22 cellular contexts compared by ENCODE assay signal in the genomic region with DNA sequence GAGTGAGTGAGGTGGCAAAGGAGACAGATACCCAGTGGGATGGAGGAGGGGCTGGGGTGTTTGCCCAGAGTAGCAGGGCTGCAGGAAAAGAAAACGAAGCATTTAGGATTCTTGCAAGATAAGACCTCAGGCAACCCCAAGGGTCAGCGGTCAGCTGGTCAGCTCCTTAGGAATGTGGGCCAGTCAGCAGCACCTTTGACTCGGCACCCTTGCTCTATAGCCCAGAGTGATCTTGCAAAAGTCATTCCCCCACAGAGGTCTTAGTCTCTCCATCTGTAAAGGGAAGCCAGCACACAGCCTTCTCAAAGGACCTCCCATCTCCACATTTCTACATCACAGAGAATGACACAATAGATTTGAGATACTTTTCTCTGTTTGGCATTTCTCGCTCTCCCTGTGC. TPM values are rescaled to one million over a fixed set of nuclear protein-coding genes. Genes with fewer than 3 reads are reported as not detected.
DNase-seq lines count a peak whose midpoint lies in the region; TF ChIP-seq lines count a peak whose summit lies in the region.
"Had no signal": no experiment of that assay in that cellular context is flagged by ENCODE, and none has a peak within 500 bp of the region (broad histone marks: within the 10 kb centered on the region; RNA-seq: fewer than 3 reads in every experiment).

No MANE protein-coding gene starts in this region.

- H3K4ac ChIP-seq in trophoblast cell (ENCODE audit: low read depth, low read length), result no peak overlapping the region

- no peak for TF ChIP-seq EP300 in ovary (IDR thresholded peaks at IDR 0.05)

- H3K36me3 Mint-ChIP-seq in CD14-positive monocyte (no peaks in the 10 kb centered on the region), endodermal cell (ENCODE audit: low read depth) (no peaks in the 10 kb centered on the region)

- no peak overlapping the region for H4K8ac ChIP-seq in trophoblast cell (ENCODE audit: low read depth, low read length)

- H3K4me1 Mint-ChIP-seq in CD14-positive monocyte (peaks cover 22% of the 10 kb centered on the region), endodermal cell (peaks cover 65% of the 10 kb centered on the region)

- TF ChIP-seq CTCF in CD14-positive monocyte (IDR thresholded peaks at IDR 0.05) (no peak), endodermal cell (conservative IDR thresholded peaks at IDR 0.05) (no peak), coronary artery (IDR thresholded peaks at IDR 0.05) (no peak), ovary (IDR thresholded peaks at IDR 0.05) (no peak), right atrium auricular region (IDR thresholded peaks at IDR 0.05) (no peak)

- no peaks in the 10 kb centered on the region for H3K9me3 ChIP-seq in endodermal cell (ENCODE audit: control insufficient read depth, low read length)
- H3K9me3 ChIP-seq in trophoblast cell (ENCODE audit: insufficient read depth, low read depth, low read length), result no peaks in the 10 kb centered on the region
- H3K9me3 ChIP-seq in ovary, result no peaks in the 10 kb centered on the region
- H3K9me3 ChIP-seq in right atrium auricular region, result no peaks in the 10 kb centered on the region
- H3K9me3 ChIP-seq: BLaER1 had no signal

- H2AK5ac ChIP-seq in trophoblast cell (ENCODE audit: low read length), result no peak overlapping the region

- H3K27me3 Mint-ChIP-seq in CD14-positive monocyte (ENCODE audit: low read depth in 3 of 3), result peaks cover 6 to 7% (median 6%) of the 10 kb centered on the region in 3 donors
- H3K27me3 Mint-ChIP-seq in endodermal cell (ENCODE audit: insufficient read depth), result no peaks in the 10 kb centered on the region

- H3K4me1 ChIP-seq in endodermal cell (ENCODE audit: control insufficient read depth, insufficient read depth, low read length) (peaks cover 49% of the 10 kb centered on the region), trophoblast cell (ENCODE audit: control insufficient read depth in 1 of 2, insufficient read depth in 2 of 2, low read length in 2 of 2) (peaks cover 14 to 18% of the 10 kb centered on the region in 2 experiments), ovary (ENCODE audit: insufficient read depth) (no peaks in the 10 kb centered on the region), right atrium auricular region (no peaks in the 10 kb centered on the region)

- H3K36me3 ChIP-seq in endodermal cell (ENCODE audit: control insufficient read depth, insufficient read depth, low read length) (no peaks in the 10 kb centered on the region), trophoblast cell (ENCODE audit: control insufficient read depth in 1 of 2, insufficient read depth in 2 of 2, low read length in 2 of 2) (no peaks in the 10 kb centered on the region), ovary (no peaks in the 10 kb centered on the region), right atrium auricular region (no peaks in the 10 kb centered on the region)
- H3K36me3 ChIP-seq: BLaER1 had no signal

- 84 to 94% methylated on average over 3 to 4 of the region's 4 CpGs for WGBS in endodermal cell (ENCODE audit: insufficient coverage in 1 of 2, insufficient read length in 1 of 2), 2 experiments
- WGBS in trophoblast cell (ENCODE audit: extremely low coverage, insufficient coverage, insufficient read length), result no CpG with 5 or more reads among the region's 4 CpGs
- 80 to 86% (median 80%) methylated on average over 4 of the region's 4 CpGs for WGBS in ovary, 3 donors

- no peak overlapping the region for H3K9ac ChIP-seq in endodermal cell (ENCODE audit: extremely low read depth, low read length, poor library complexity, severe bottlenecking)
- H3K9ac ChIP-seq in trophoblast cell (ENCODE audit: low read length), result no peak overlapping the region
- H3K9ac ChIP-seq: BLaER1, KMS-11 had no signal

- H3K14ac ChIP-seq in trophoblast cell (ENCODE audit: low read length), result no peak overlapping the region

- no peak overlapping the region for H4K12ac ChIP-seq in trophoblast cell (ENCODE audit: low read depth, low read length)

- no peak overlapping the region for H2BK12ac ChIP-seq in trophoblast cell (ENCODE audit: low read length)

- DNase-seq in CD14-positive monocyte (ENCODE audit: low spot score) (peak; percentile 3), ELR (ENCODE audit: low read depth) (peak; percentile 24), endodermal cell (no peak), trophoblast cell (peak; percentile 83 to 85), coronary artery (ENCODE audit: low spot score) (no peak), ovary (no peak), right atrium auricular region (ENCODE audit: low spot score) (no peak)
- DNase-seq: CD4-positive, alpha-beta T cell; GF-D8; MM.1S; NCI-H1092; NCI-H1436; NCI-H187; NCI-H2081 treated with DMSO at 0.1 percent for 48 hours; NCI-H2171; NCI-H226; NCI-H510A; NCI-H69; SHP77 treated with DMSO at 0.1 percent for 48 hours; T-helper 1 cell had no signal

- no peak overlapping the region for H2BK120ac ChIP-seq in trophoblast cell (ENCODE audit: insufficient read depth, low read length, poor library complexity)

- H3K4me2 ChIP-seq in trophoblast cell (ENCODE audit: low read length), result no peak overlapping the region
- H3K4me2 ChIP-seq: BLaER1, KMS-11 had no signal

- H3K27me3 ChIP-seq in endodermal cell (ENCODE audit: control insufficient read depth, insufficient read depth, low read length, poor library complexity, severe bottlenecking), result no peaks in the 10 kb centered on the region
- H3K27me3 ChIP-seq in trophoblast cell (ENCODE audit: insufficient read depth, low read length), result peaks cover 2% of the 10 kb centered on the region
- H3K27me3 ChIP-seq in ovary, result no peaks in the 10 kb centered on the region
- H3K27me3 ChIP-seq in right atrium auricular region, result no peaks in the 10 kb centered on the region
- H3K27me3 ChIP-seq: BLaER1 had no signal

- no peak for TF ChIP-seq POLR2A in ovary (IDR thresholded peaks at IDR 0.05)

- H3K4me3 ChIP-seq in endodermal cell (ENCODE audit: low read length) (no peak overlapping the region), trophoblast cell (ENCODE audit: low read depth, low read length) (no peak overlapping the region), coronary artery (no peak overlapping the region), ovary (no peak overlapping the region), right atrium auricular region (no peak overlapping the region)
- H3K4me3 ChIP-seq: BLaER1 had no signal

- H3K4me3 Mint-ChIP-seq in CD14-positive monocyte (no peak overlapping the region), endodermal cell (no peak overlapping the region)
- H3K4me3 Mint-ChIP-seq: CD4-positive, alpha-beta T cell had no signal

- H3K79me1 ChIP-seq in trophoblast cell (ENCODE audit: low read length), result no peaks in the 10 kb centered on the region

- no peak overlapping the region for H3K23ac ChIP-seq in trophoblast cell (ENCODE audit: low read length)

- H3K18ac ChIP-seq in trophoblast cell (ENCODE audit: low read length), result no peak overlapping the region

- no peak overlapping the region for H2BK5ac ChIP-seq in trophoblast cell (ENCODE audit: low read depth, low read length, poor library complexity)

- H2AFZ ChIP-seq in trophoblast cell (ENCODE audit: insufficient read depth, low read length, poor library complexity), result no peak overlapping the region

- H4K91ac ChIP-seq in trophoblast cell (ENCODE audit: low read depth, low read length), result no peak overlapping the region

- H3K27ac ChIP-seq in endodermal cell (ENCODE audit: low read depth, low read length) (no peak overlapping the region), trophoblast cell (ENCODE audit: low read depth, low read length) (no peak overlapping the region), coronary artery (no peak overlapping the region), ovary (no peak overlapping the region), right atrium auricular region (no peak overlapping the region)
- H3K27ac ChIP-seq: BLaER1, KMS-11 had no signal

- intact Hi-C loops in CD14-positive monocyte (cut with micrococcal nuclease) (no loop called here), ovary (cut with DNase I) (no loop called here)

- no peaks in the 10 kb centered on the region for H3K79me2 ChIP-seq in trophoblast cell (ENCODE audit: control insufficient read depth, insufficient read depth, low read length, poor library complexity)

- H3K27ac Mint-ChIP-seq in CD14-positive monocyte, result peak overlapping the region in 1 of 7 donors; percentile 2
- peak overlapping the region; percentile 70 for H3K27ac Mint-ChIP-seq in endodermal cell
- H3K27ac Mint-ChIP-seq: CD4-positive, alpha-beta T cell had no signal

- no peaks in the 10 kb centered on the region for H3K9me3 Mint-ChIP-seq in CD14-positive monocyte
- H3K9me3 Mint-ChIP-seq in endodermal cell, result no peaks in the 10 kb centered on the region
- H3K9me3 Mint-ChIP-seq: CD4-positive, alpha-beta T cell had no signal

RNA-seq across cellular contexts. Expression of a gene that starts 56.7 kb away (rescaled TPM):
- polyA plus RNA-seq in CD14-positive monocyte (10 to 100 TPM; 19.0 to 32.0 TPM), ovary (10 to 100 TPM; 20.8 to 44.7 TPM)
- total RNA-seq in endodermal cell (100 to 1,000 TPM; 163 to 254 TPM), ovary (100 to 1,000 TPM in 1 of 7 donors, 10 to 100 TPM in 6; 19.2 to 123 (median 45.2) TPM), right atrium auricular region (100 to 1,000 TPM; 102 to 132 TPM)
- polyA plus RNA-seq in endodermal cell (2013, experiment 1 of 2), result 129 TPM
- polyA plus RNA-seq in endodermal cell (2013, experiment 2 of 2), result 99.2 TPM
- 111 and 117 TPM in 2 replicates for polyA plus RNA-seq in trophoblast cell (2013)

Comparison
In these comparisons a context has a peak if more than half of its experiments do, and no peak if none do; other contexts are left out.
1. DNase-seq: peak in CD14-positive monocyte (single experiment), ELR (single experiment) and trophoblast cell (2 of 2); none in endodermal cell (single experiment), coronary artery (single experiment), ovary (0 of 5) and right atrium auricular region (single experiment).